8 cellular contexts compared by ENCODE assay signal in genomic region chr7:28411876-28412662, GRCh38. TPM values are rescaled to one million over a fixed set of nuclear protein-coding genes. Genes with fewer than 3 reads are reported as not detected.
DNase-seq lines count a peak whose midpoint lies in the region; ATAC-seq and TF ChIP-seq lines count a peak whose summit lies in the region.

TSS of gene CREB5 (plus strand) at chr7:28412518. CDS start at chr7:28412915, 397 bp downstream.

- H3K36me3 Mint-ChIP-seq in endothelial cell (ENCODE audit: low read depth, unreplicated experiment): peaks cover 4% of the 10 kb centered on the region

- H3K9me3 Mint-ChIP-seq in stimulated activated naive CD8-positive, alpha-beta T cell treated with anti-CD3 and anti-CD28 coated beads, Interleukin-15, amount 100 ng/mL, for 72 hours: no peaks in the 10 kb centered on the region
- no peaks in the 10 kb centered on the region for H3K9me3 Mint-ChIP-seq in endothelial cell (ENCODE audit: unreplicated experiment)

- DNase-seq in GM20000 (ENCODE audit: low spot score): peak; percentile 34
- peak; percentile 23 to 81 for DNase-seq in hippocampal formation (lab: John Stamatoyannopoulos, UW)
- DNase-seq in stimulated activated naive CD8-positive, alpha-beta T cell treated with anti-CD3 and anti-CD28 coated beads, Interleukin-15, amount 100 ng/mL, for 72 hours: no peak
- no peak for DNase-seq in endothelial cell (ENCODE audit: low spot score)
- no peak for DNase-seq in DMS53 (lab: John Stamatoyannopoulos, UW)

- peaks cover 56% of the 10 kb centered on the region for H3K4me1 Mint-ChIP-seq in stimulated activated naive CD8-positive, alpha-beta T cell treated with anti-CD3 and anti-CD28 coated beads, Interleukin-15, amount 100 ng/mL, for 72 hours
- H3K4me1 Mint-ChIP-seq in endothelial cell (ENCODE audit: unreplicated experiment): peaks cover 16% of the 10 kb centered on the region

- no peak for ATAC-seq in stimulated activated naive CD8-positive, alpha-beta T cell treated with anti-CD3 and anti-CD28 coated beads, Interleukin-15, amount 100 ng/mL, for 72 hours
- ATAC-seq in GM21367 (IDR thresholded peaks at IDR 0.05; ENCODE audit: unreplicated experiment) (no peak), HG02588 (IDR thresholded peaks at IDR 0.05; ENCODE audit: unreplicated experiment) (no peak)

- peaks cover 88% of the 10 kb centered on the region for H3K27me3 Mint-ChIP-seq in stimulated activated naive CD8-positive, alpha-beta T cell treated with anti-CD3 and anti-CD28 coated beads, Interleukin-15, amount 100 ng/mL, for 72 hours
- H3K27me3 Mint-ChIP-seq in endothelial cell (ENCODE audit: unreplicated experiment): peaks cover 26% of the 10 kb centered on the region

- H3K27ac Mint-ChIP-seq in stimulated activated naive CD8-positive, alpha-beta T cell treated with anti-CD3 and anti-CD28 coated beads, Interleukin-15, amount 100 ng/mL, for 72 hours: no peak within 1 kb of the TSS
- no peak within 1 kb of the TSS for H3K27ac Mint-ChIP-seq in endothelial cell (ENCODE audit: unreplicated experiment)

- TF ChIP-seq CTCF in GM20000 (IDR thresholded peaks at IDR 0.05; ENCODE audit: extremely low read depth, missing control alignments): peak; percentile 41
- 0 out of 2 replicates have a peak, but pooled peaks have one; percentile 9 for TF ChIP-seq CTCF in VCaP (conservative IDR thresholded peaks at IDR 0.05)
- no peak for TF ChIP-seq CTCF in endothelial cell (IDR thresholded peaks at IDR 0.05; ENCODE audit: unreplicated experiment)

- peak within 1 kb of the TSS; percentile 76 to 95 for H3K4me3 Mint-ChIP-seq in stimulated activated naive CD8-positive, alpha-beta T cell treated with anti-CD3 and anti-CD28 coated beads, Interleukin-15, amount 100 ng/mL, for 72 hours
- H3K4me3 Mint-ChIP-seq in endothelial cell (ENCODE audit: unreplicated experiment): no peak within 1 kb of the TSS

- no peak within 1 kb of the TSS for H3K27ac ChIP-seq in VCaP

RNA-seq across cellular contexts. Expression of gene CREB5, which starts in this region (rescaled TPM):
- 5.6 TPM for total RNA-seq in endothelial cell (ENCODE audit: unreplicated experiment)

Comparison
In these comparisons a context has a peak if more than half of its experiments do, and no peak if none do; other contexts are left out.
1. DNase-seq: peak in GM20000 (single experiment) and hippocampal formation (2 of 2); none in stimulated activated naive CD8-positive, alpha-beta T cell treated with anti-CD3 and anti-CD28 coated beads, Interleukin-15, amount 100 ng/mL, for 72 hours (0 of 2), endothelial cell (single experiment) and DMS53 (single experiment).